Comparison of ENCODE assay signal across 12 cellular contexts in genomic region chr3:129616713-129617112, GRCh38. TPM values are rescaled to one million over a fixed set of nuclear protein-coding genes. Genes with fewer than 3 reads are reported as not detected.
DNase-seq lines count a peak whose midpoint lies in the region; ATAC-seq and TF ChIP-seq lines count a peak whose summit lies in the region.
"Had no signal": no experiment of that assay in that cellular context is flagged by ENCODE, and none has a peak within 500 bp of the region (broad histone marks: within the 10 kb centered on the region; RNA-seq: fewer than 3 reads in every experiment).

No MANE protein-coding gene starts in this region.

- intact Hi-C loops in mammary epithelial cell (cut with micrococcal nuclease) (no loop called here), left lung (cut with DNase I) (no loop called here), Calu3 (cut with micrococcal nuclease; ENCODE audit: unreplicated experiment) (no loop called here)

- dilution Hi-C loops in mammary epithelial cell (cut with HindIII; ENCODE audit: low sequenced_read_pairs), result no loop called here

- H2AFZ ChIP-seq in mammary epithelial cell (ENCODE audit: low read depth, low read length), result no peak overlapping the region

- TF ChIP-seq CTCF in mammary epithelial cell (conservative IDR thresholded peaks at IDR 0.05 in 1 of 2, IDR thresholded peaks at IDR 0.05 in 1 of 2; ENCODE audit: extremely low read depth in 1 of 2, insufficient read depth in 1 of 2, low read depth in 1 of 2, low read length in 2 of 2) (no peak), left lung (IDR thresholded peaks at IDR 0.05) (no peak), tibial nerve (IDR thresholded peaks at IDR 0.05) (no peak), Calu3 (IDR thresholded peaks at IDR 0.05; ENCODE audit: unreplicated experiment) (no peak)

- no peak for TF ChIP-seq POLR2A in tibial nerve (IDR thresholded peaks at IDR 0.05)

- H4K20me1 ChIP-seq in mammary epithelial cell (ENCODE audit: insufficient read depth, low read length), result no peaks in the 10 kb centered on the region

- ATAC-seq in HG02610 (IDR thresholded peaks at IDR 0.05; ENCODE audit: unreplicated experiment) (peak; percentile 61), left lung (peak; percentile 45)

- no peak overlapping the region for H3K9ac ChIP-seq in mammary epithelial cell (ENCODE audit: insufficient read depth, low read length)

- BruUV-seq in mammary epithelial cell (replicated peaks; lab: Mats Ljungman, UMichigan) (no TSS peak), Calu3 (replicated peaks; lab: Mats Ljungman, UMichigan) (no TSS peak)

- H3K27me3 ChIP-seq in mammary epithelial cell (ENCODE audit: insufficient read depth, low read length) (no peaks in the 10 kb centered on the region), left lung (no peaks in the 10 kb centered on the region), tibial nerve (no peaks in the 10 kb centered on the region)

- DNase-seq in mammary epithelial cell (peak; percentile 28), left lung (peak; percentile 26 to 73), tibial nerve (ENCODE audit: low spot score in 2 of 2) (no peak), amniotic stem cell (lab: John Stamatoyannopoulos, UW) (no peak), substantia nigra (lab: John Stamatoyannopoulos, UW) (no peak), Calu3 (no peak), NCI-H446 treated with DMSO at 0.1 percent for 48 hours (lab: John Stamatoyannopoulos, UW) (no peak)
- DNase-seq: islet precursor cell, NCI-H2081, small intestine had no signal

- H3K4me1 ChIP-seq in mammary epithelial cell (ENCODE audit: insufficient read depth, low read length) (peaks cover 4% of the 10 kb centered on the region), left lung (peaks cover 23 to 82% of the 10 kb centered on the region in 2 donors), tibial nerve (peaks cover 0 to 76% (median 41%) of the 10 kb centered on the region in 4 donors)

- H3K4me2 ChIP-seq in mammary epithelial cell (ENCODE audit: insufficient read depth, low read depth, low read length), result no peak overlapping the region

- no peaks in the 10 kb centered on the region for H3K36me3 Mint-ChIP-seq in Calu3 (ENCODE audit: insufficient read depth, unreplicated experiment)

- peaks cover 13% of the 10 kb centered on the region for H3K27me3 Mint-ChIP-seq in Calu3 (ENCODE audit: unreplicated experiment)
- H3K27me3 Mint-ChIP-seq: stimulated activated naive CD8-positive, alpha-beta T cell treated with anti-CD3 and anti-CD28 coated beads, Interleukin-15, Interleukin-2, amounts not matched to agents 100 ng/mL and 50 ng/mL, for 24 hours had no signal

- no peaks in the 10 kb centered on the region for H3K79me2 ChIP-seq in mammary epithelial cell (ENCODE audit: insufficient read depth, low read length)

- 75% methylated on average over 3 of the region's 5 CpGs for WGBS in mammary epithelial cell (ENCODE audit: low coverage, missing lambda C conversion rate)
- 49 to 59% methylated on average over 5 of the region's 5 CpGs for WGBS in tibial nerve, 2 donors

- H3K9me3 ChIP-seq in mammary epithelial cell (replicated peaks; ENCODE audit: insufficient read depth, low read length) (no peaks in the 10 kb centered on the region), left lung (no peaks in the 10 kb centered on the region), tibial nerve (no peaks in the 10 kb centered on the region)

- H3K4me3 ChIP-seq in mammary epithelial cell (replicated peaks in 1 of 3; ENCODE audit: insufficient read depth in 1 of 3, low read depth in 2 of 3, low read length in 3 of 3) (no peak overlapping the region), left lung (no peak overlapping the region), tibial nerve (no peak overlapping the region)

- no peak overlapping the region for H3K27ac Mint-ChIP-seq in Calu3 (ENCODE audit: unreplicated experiment)

- in situ Hi-C loops in mammary epithelial cell (cut with MboI; ENCODE audit: low sequenced_read_pairs in 2 of 2), result no loop called here

- TF ChIP-seq EP300 in tibial nerve (IDR thresholded peaks at IDR 0.05), result peak in 1 of 2 donors; percentile 71

- H3K9me3 Mint-ChIP-seq in Calu3 (ENCODE audit: low read depth, unreplicated experiment), result no peaks in the 10 kb centered on the region
- H3K9me3 Mint-ChIP-seq: stimulated activated naive CD8-positive, alpha-beta T cell treated with anti-CD3 and anti-CD28 coated beads, Interleukin-15, Interleukin-2, amounts not matched to agents 100 ng/mL and 50 ng/mL, for 24 hours had no signal

- H3K4me1 Mint-ChIP-seq in Calu3 (ENCODE audit: low read depth, unreplicated experiment), result peaks cover 31% of the 10 kb centered on the region

- H3K4me3 Mint-ChIP-seq in Calu3 (ENCODE audit: low read depth, unreplicated experiment), result no peak overlapping the region
- H3K4me3 Mint-ChIP-seq: stimulated activated naive CD8-positive, alpha-beta T cell treated with anti-CD3 and anti-CD28 coated beads, Interleukin-15, Interleukin-2, amounts not matched to agents 100 ng/mL and 50 ng/mL, for 24 hours had no signal

- CTCF ChIA-PET in mammary epithelial cell (lab: Charles Lee; ENCODE audit: low non-redundant PET), result no interaction called here
- CTCF ChIA-PET in Calu3 (lab: Charles Lee), result interaction anchor here (1.6 kb wide), 1 partner anchor 10 kb away, joined by 4 read pairs; no protein-coding TSS in a partner anchor

- no peak overlapping the region for H3K27ac ChIP-seq in mammary epithelial cell (ENCODE audit: insufficient read depth, low read depth, low read length)
- H3K27ac ChIP-seq in left lung, result peak overlapping the region; percentile 72 to 78
- peak overlapping the region in 3 of 4 donors; percentile 68 to 75 (median 73) for H3K27ac ChIP-seq in tibial nerve
- H3K27ac ChIP-seq in substantia nigra (ENCODE audit: low read depth, low read length, poor library complexity, severe bottlenecking), result no peak overlapping the region

- H3K36me3 ChIP-seq in mammary epithelial cell (ENCODE audit: insufficient read depth, low read length) (no peaks in the 10 kb centered on the region), left lung (no peaks in the 10 kb centered on the region), tibial nerve (no peaks in the 10 kb centered on the region)

RNA-seq across cellular contexts. Expression of gene PLXND1, which starts 10.2 kb away (rescaled TPM):
- total RNA-seq in mammary epithelial cell, result 1 to 10 TPM; 2.3 to 2.7 TPM
- 0.63 TPM for polyA plus RNA-seq in mammary epithelial cell
- 0.83 TPM for polyA minus RNA-seq in mammary epithelial cell
- total RNA-seq in left lung, result 100 to 1,000 TPM; 198 to 259 TPM
- 100 to 1,000 TPM; 155 to 300 (median 197) TPM for total RNA-seq in tibial nerve
- total RNA-seq in Calu3 (2022), result 16.3 and 22.0 TPM in 2 replicates

Comparison
In these comparisons a context has a peak if more than half of its experiments do, and no peak if none do; other contexts are left out.
1. DNase-seq: peak in mammary epithelial cell (single experiment) and left lung (2 of 2); none in tibial nerve (0 of 2), amniotic stem cell (single experiment), substantia nigra (0 of 49), Calu3 (single experiment) and NCI-H446 treated with DMSO at 0.1 percent for 48 hours (single experiment).
2. H3K27ac ChIP-seq: peak in left lung (2 of 2) and tibial nerve (3 of 4); none in mammary epithelial cell (single experiment) and substantia nigra (single experiment).